ENCODE assay signal across 1 cellular context in the genomic region with DNA sequence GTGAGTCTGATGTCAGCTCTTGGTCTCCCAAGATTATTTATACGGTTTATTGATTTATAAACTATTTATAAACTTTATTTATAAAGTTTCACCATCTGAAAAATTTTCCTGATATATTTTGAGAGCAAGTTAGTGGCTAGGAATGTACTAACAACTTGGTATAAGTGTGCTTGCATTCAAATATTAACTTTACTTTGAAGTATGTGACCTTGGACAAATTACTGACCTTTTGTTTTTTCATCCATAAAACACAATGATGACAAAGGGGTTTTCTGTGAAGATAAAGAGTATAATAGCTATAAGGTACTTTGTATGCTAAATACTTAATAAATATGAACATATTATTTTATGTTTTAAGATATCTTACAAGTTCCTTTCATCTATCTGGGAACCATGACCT.
TF ChIP-seq lines count a peak whose summit lies in the region.

No MANE protein-coding gene starts in this region.

TF ChIP-seq in HepG2, 621 proteins besides CTCF, POLR2A, EP300 and RAD21 (continued from another document):
- TF ChIP-seq MAFF (IDR thresholded peaks at IDR 0.05; ENCODE audit: low read depth, low read length) (peak; percentile 47; the same call in 1 of the 2 replicates), TP53 (CRISPR knock-in tag; conservative IDR thresholded peaks at IDR 0.05) (no peak), MEIS1 (CRISPR knock-in tag; IDR thresholded peaks at IDR 0.05; ENCODE audit: borderline replicate concordance) (no peak), RELA (CRISPR knock-in tag; IDR thresholded peaks at IDR 0.05) (no peak), HDAC6 (IDR thresholded peaks at IDR 0.05; ENCODE audit: low read depth, low read length) (no peak), ZSCAN22 (CRISPR knock-in tag; IDR thresholded peaks at IDR 0.05) (no peak), HNRNPUL1 (IDR thresholded peaks at IDR 0.05; ENCODE audit: low read depth, low read length) (no peak), SMAD3 (CRISPR knock-in tag; IDR thresholded peaks at IDR 0.05) (no peak), ZFYVE20 (CRISPR knock-in tag; IDR thresholded peaks at IDR 0.05; ENCODE audit: borderline replicate concordance, low read depth) (no peak), ZSCAN31 (CRISPR knock-in tag; IDR thresholded peaks at IDR 0.05; ENCODE audit: low read depth) (no peak), GATA4 (IDR thresholded peaks at IDR 0.05; ENCODE audit: borderline replicate concordance, low read depth) (no peak), ZNF546 (CRISPR knock-in tag; conservative IDR thresholded peaks at IDR 0.05) (no peak), JDP2 (CRISPR knock-in tag; IDR thresholded peaks at IDR 0.05; ENCODE audit: borderline replicate concordance) (no peak), FOXC1 (CRISPR knock-in tag; IDR thresholded peaks at IDR 0.05; ENCODE audit: borderline replicate concordance) (no peak), REXO4 (CRISPR knock-in tag; IDR thresholded peaks at IDR 0.05; ENCODE audit: borderline replicate concordance) (no peak), ZNF205 (CRISPR knock-in tag; IDR thresholded peaks at IDR 0.05) (no peak), ZNF225 (CRISPR knock-in tag; IDR thresholded peaks at IDR 0.05) (no peak), ZEB1 (IDR thresholded peaks at IDR 0.05; ENCODE audit: insufficient replicate concordance, low read depth) (no peak), ZFP1 (CRISPR knock-in tag; IDR thresholded peaks at IDR 0.05) (no peak), ZMYM4 (CRISPR knock-in tag; IDR thresholded peaks at IDR 0.05) (no peak), NR2F2 (IDR thresholded peaks at IDR 0.05; ENCODE audit: borderline replicate concordance, low read depth) (peak; percentile 29; the same call in 1 of the 2 replicates), RORA (CRISPR knock-in tag; IDR thresholded peaks at IDR 0.05) (no peak), FOXO1 (CRISPR knock-in tag; IDR thresholded peaks at IDR 0.05) (no peak), ZNF607 (CRISPR knock-in tag; IDR thresholded peaks at IDR 0.05; ENCODE audit: borderline replicate concordance) (no peak), CEBPB (IDR thresholded peaks at IDR 0.05; ENCODE audit: borderline replicate concordance, low read depth, low read length) (no peak), RARG (CRISPR knock-in tag; IDR thresholded peaks at IDR 0.05; ENCODE audit: low read depth) (no peak), ZNF101 (CRISPR knock-in tag; IDR thresholded peaks at IDR 0.05; ENCODE audit: borderline replicate concordance, low read depth) (no peak), ZNF615 (CRISPR knock-in tag; IDR thresholded peaks at IDR 0.05; ENCODE audit: borderline replicate concordance) (no peak), DPF2 (CRISPR knock-in tag; IDR thresholded peaks at IDR 0.05; ENCODE audit: borderline replicate concordance, low read depth) (no peak), CREM (IDR thresholded peaks at IDR 0.05) (peak; percentile 36; the same call in 1 of the 2 replicates), CREM (CRISPR knock-in tag; IDR thresholded peaks at IDR 0.05) (no peak), KLF15 (CRISPR knock-in tag; IDR thresholded peaks at IDR 0.05; ENCODE audit: borderline replicate concordance) (no peak), RBFOX2 (IDR thresholded peaks at IDR 0.05; ENCODE audit: low read depth, low read length) (no peak), SIX1 (CRISPR knock-in tag; IDR thresholded peaks at IDR 0.05; ENCODE audit: borderline replicate concordance) (no peak), ZNF383 (CRISPR knock-in tag; IDR thresholded peaks at IDR 0.05; ENCODE audit: borderline replicate concordance) (no peak), STAT5B (CRISPR knock-in tag; IDR thresholded peaks at IDR 0.05) (no peak)
- TF ChIP-seq, protein P1, sequence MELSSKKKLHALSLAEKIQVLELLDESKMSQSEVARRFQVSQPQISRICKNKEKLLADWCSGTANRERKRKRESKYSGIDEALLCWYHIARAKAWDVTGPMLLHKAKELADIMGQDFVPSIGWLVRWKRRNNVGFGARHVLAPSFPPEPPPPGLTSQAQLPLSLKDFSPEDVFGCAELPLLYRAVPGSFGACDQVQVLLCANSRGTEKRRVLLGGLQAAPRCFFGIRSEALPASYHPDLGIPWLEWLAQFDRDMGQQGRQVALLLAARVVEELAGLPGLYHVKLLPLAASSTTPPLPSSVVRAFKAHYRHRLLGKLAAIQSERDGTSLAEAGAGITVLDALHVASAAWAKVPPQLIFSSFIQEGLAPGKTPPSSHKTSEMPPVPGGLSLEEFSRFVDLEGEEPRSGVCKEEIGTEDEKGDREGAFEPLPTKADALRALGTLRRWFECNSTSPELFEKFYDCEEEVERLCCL (CRISPR knock-in tag; IDR thresholded peaks at IDR 0.05; ENCODE audit: borderline replicate concordance) = no peak
- TF ChIP-seq, protein P2, sequence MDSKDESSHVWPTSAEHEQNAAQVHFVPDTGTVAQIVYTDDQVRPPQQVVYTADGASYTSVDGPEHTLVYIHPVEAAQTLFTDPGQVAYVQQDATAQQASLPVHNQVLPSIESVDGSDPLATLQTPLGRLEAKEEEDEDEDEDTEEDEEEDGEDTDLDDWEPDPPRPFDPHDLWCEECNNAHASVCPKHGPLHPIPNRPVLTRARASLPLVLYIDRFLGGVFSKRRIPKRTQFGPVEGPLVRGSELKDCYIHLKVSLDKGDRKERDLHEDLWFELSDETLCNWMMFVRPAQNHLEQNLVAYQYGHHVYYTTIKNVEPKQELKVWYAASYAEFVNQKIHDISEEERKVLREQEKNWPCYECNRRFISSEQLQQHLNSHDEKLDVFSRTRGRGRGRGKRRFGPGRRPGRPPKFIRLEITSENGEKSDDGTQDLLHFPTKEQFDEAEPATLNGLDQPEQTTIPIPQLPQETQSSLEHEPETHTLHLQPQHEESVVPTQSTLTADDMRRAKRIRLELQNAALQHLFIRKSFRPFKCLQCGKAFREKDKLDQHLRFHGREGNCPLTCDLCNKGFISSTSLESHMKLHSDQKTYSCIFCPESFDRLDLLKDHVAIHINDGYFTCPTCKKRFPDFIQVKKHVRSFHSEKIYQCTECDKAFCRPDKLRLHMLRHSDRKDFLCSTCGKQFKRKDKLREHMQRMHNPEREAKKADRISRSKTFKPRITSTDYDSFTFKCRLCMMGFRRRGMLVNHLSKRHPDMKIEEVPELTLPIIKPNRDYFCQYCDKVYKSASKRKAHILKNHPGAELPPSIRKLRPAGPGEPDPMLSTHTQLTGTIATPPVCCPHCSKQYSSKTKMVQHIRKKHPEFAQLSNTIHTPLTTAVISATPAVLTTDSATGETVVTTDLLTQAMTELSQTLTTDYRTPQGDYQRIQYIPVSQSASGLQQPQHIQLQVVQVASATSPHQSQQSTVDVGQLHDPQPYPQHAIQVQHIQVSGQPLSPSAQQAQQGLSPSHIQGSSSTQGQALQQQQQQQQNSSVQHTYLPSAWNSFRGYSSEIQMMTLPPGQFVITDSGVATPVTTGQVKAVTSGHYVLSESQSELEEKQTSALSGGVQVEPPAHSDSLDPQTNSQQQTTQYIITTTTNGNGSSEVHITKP (CRISPR knock-in tag; IDR thresholded peaks at IDR 0.05; ENCODE audit: low read depth) = no peak
- TF ChIP-seq, protein P3, sequence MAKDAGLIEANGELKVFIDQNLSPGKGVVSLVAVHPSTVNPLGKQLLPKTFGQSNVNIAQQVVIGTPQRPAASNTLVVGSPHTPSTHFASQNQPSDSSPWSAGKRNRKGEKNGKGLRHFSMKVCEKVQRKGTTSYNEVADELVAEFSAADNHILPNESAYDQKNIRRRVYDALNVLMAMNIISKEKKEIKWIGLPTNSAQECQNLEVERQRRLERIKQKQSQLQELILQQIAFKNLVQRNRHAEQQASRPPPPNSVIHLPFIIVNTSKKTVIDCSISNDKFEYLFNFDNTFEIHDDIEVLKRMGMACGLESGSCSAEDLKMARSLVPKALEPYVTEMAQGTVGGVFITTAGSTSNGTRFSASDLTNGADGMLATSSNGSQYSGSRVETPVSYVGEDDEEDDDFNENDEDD (CRISPR knock-in tag; IDR thresholded peaks at IDR 0.05; ENCODE audit: borderline replicate concordance) = no peak
- TF ChIP-seq, protein P4, sequence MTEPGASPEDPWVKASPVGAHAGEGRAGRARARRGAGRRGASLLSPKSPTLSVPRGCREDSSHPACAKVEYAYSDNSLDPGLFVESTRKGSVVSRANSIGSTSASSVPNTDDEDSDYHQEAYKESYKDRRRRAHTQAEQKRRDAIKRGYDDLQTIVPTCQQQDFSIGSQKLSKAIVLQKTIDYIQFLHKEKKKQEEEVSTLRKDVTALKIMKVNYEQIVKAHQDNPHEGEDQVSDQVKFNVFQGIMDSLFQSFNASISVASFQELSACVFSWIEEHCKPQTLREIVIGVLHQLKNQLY (CRISPR knock-in tag; IDR thresholded peaks at IDR 0.05) = no peak
- TF ChIP-seq, protein P5, sequence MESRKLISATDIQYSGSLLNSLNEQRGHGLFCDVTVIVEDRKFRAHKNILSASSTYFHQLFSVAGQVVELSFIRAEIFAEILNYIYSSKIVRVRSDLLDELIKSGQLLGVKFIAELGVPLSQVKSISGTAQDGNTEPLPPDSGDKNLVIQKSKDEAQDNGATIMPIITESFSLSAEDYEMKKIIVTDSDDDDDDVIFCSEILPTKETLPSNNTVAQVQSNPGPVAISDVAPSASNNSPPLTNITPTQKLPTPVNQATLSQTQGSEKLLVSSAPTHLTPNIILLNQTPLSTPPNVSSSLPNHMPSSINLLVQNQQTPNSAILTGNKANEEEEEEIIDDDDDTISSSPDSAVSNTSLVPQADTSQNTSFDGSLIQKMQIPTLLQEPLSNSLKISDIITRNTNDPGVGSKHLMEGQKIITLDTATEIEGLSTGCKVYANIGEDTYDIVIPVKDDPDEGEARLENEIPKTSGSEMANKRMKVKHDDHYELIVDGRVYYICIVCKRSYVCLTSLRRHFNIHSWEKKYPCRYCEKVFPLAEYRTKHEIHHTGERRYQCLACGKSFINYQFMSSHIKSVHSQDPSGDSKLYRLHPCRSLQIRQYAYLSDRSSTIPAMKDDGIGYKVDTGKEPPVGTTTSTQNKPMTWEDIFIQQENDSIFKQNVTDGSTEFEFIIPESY (CRISPR knock-in tag; IDR thresholded peaks at IDR 0.05) = no peak
- TF ChIP-seq, protein P6, sequence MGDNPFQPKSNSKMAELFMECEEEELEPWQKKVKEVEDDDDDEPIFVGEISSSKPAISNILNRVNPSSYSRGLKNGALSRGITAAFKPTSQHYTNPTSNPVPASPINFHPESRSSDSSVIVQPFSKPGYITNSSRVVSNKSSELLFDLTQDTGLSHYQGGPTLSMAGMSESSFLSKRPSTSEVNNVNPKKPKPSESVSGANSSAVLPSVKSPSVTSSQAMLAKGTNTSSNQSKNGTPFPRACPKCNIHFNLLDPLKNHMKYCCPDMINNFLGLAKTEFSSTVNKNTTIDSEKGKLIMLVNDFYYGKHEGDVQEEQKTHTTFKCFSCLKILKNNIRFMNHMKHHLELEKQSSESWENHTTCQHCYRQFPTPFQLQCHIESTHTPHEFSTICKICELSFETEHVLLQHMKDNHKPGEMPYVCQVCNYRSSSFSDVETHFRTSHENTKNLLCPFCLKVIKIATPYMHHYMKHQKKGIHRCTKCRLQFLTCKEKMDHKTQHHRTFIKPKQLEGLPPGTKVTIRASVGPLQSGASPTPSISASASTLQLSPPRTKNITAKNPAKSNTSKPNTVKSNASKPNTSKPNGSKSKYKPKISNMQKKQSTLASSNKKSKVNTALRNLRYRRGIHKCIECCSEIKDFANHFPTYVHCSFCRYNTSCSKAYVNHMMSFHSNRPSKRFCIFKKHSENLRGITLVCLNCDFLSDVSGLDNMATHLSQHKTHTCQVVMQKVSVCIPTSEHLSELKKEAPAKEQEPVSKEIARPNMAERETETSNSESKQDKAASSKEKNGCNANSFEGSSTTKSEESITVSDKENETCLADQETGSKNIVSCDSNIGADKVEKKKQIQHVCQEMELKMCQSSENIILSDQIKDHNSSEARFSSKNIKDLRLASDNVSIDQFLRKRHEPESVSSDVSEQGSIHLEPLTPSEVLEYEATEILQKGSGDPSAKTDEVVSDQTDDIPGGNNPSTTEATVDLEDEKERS (CRISPR knock-in tag; IDR thresholded peaks at IDR 0.05) = no peak
- TF ChIP-seq, protein P7, sequence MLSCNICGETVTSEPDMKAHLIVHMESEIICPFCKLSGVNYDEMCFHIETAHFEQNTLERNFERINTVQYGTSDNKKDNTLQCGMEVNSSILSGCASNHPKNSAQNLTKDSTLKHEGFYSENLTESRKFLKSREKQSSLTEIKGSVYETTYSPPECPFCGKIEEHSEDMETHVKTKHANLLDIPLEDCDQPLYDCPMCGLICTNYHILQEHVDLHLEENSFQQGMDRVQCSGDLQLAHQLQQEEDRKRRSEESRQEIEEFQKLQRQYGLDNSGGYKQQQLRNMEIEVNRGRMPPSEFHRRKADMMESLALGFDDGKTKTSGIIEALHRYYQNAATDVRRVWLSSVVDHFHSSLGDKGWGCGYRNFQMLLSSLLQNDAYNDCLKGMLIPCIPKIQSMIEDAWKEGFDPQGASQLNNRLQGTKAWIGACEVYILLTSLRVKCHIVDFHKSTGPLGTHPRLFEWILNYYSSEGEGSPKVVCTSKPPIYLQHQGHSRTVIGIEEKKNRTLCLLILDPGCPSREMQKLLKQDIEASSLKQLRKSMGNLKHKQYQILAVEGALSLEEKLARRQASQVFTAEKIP (CRISPR knock-in tag; IDR thresholded peaks at IDR 0.05; ENCODE audit: borderline replicate concordance) = no peak
